Comparison of ENCODE assay signal across 24 cellular contexts in the genomic region with DNA sequence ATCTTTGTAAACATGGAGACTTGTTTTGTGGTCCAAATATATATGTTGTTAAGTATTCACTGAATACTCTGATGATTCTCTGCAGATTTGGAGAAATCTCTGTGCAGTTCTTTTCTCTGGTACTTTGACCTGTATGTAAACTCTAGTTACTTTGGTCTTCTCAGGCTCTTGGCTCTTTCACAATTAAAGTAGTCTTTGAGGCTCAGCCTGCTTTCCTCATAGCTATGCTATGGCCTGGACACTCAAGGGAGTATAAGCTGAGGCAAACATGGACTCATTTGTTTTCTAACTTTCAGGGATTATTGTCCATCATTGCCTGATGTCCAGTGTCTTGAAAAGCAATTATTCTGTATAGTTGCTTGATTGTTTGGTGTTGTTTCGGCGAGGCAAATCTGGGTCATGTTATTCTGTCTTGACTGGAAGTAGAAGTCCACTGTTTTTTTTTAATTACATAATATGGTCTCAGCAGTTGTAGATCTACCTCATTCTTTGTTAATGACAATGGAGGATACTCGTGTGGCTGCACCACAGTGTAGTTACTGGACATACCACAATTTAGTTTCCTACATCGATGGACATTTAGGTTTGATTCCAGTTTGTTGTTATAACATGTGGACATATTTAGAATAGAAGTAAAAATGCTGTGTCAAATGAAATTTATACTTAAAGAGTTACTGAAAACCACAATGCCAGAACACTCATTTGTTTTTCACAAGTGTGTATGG. TPM values are rescaled to one million over a fixed set of nuclear protein-coding genes. Genes with fewer than 3 reads are reported as not detected.
DNase-seq lines count a peak whose midpoint lies in the region; ATAC-seq, FAIRE-seq and TF ChIP-seq lines count a peak whose summit lies in the region.
"Had no signal": no experiment of that assay in that cellular context is flagged by ENCODE, and none has a peak within 500 bp of the region (broad histone marks: within the 10 kb centered on the region; RNA-seq: fewer than 3 reads in every experiment).

No MANE protein-coding gene starts in this region.

- TF ChIP-seq POLR2A in H54 (IDR thresholded peaks at IDR 0.05; ENCODE audit: low read depth, low read length), result no peak
- no peak for TF ChIP-seq POLR2A in uterus (IDR thresholded peaks at IDR 0.05)

- TF ChIP-seq CTCF in choroid plexus epithelial cell (conservative IDR thresholded peaks at IDR 0.05; ENCODE audit: low read depth, low read length), result no peak
- no peak for TF ChIP-seq CTCF in uterus (IDR thresholded peaks at IDR 0.05)

- H3K36me3 ChIP-seq in CD4-positive, CD25-positive, alpha-beta regulatory T cell (ENCODE audit: control insufficient read depth, insufficient read depth, low read length), result peaks cover 44% of the 10 kb centered on the region
- peaks cover 0 to 24% (median 0%) of the 10 kb centered on the region in 3 experiments for H3K36me3 ChIP-seq in naive thymus-derived CD4-positive, alpha-beta T cell (ENCODE audit: control insufficient read depth in 2 of 3, insufficient read depth in 3 of 3, low read length in 3 of 3)
- H3K36me3 ChIP-seq in uterus, result no peaks in the 10 kb centered on the region
- H3K36me3 ChIP-seq: ovary had no signal

- peaks cover 46 to 74% (median 57%) of the 10 kb centered on the region in 4 donors for H3K4me1 Mint-ChIP-seq in CD4-positive, CD25-positive, alpha-beta regulatory T cell
- peaks cover 32 to 74% (median 68%) of the 10 kb centered on the region in 7 donors for H3K4me1 Mint-ChIP-seq in naive thymus-derived CD4-positive, alpha-beta T cell

- H3K36me3 Mint-ChIP-seq in CD4-positive, CD25-positive, alpha-beta regulatory T cell, result peaks cover 52% of the 10 kb centered on the region
- peaks cover 21 to 69% (median 49%) of the 10 kb centered on the region in 5 donors for H3K36me3 Mint-ChIP-seq in naive thymus-derived CD4-positive, alpha-beta T cell

- peaks cover 16% of the 10 kb centered on the region for H3K4me1 ChIP-seq in CD4-positive, CD25-positive, alpha-beta regulatory T cell (ENCODE audit: control insufficient read depth, insufficient read depth, low read length, poor library complexity, severe bottlenecking)
- H3K4me1 ChIP-seq in naive thymus-derived CD4-positive, alpha-beta T cell (ENCODE audit: control insufficient read depth in 2 of 2, insufficient read depth in 2 of 2, low read length in 2 of 2), result peaks cover 3% of the 10 kb centered on the region in 2 donors
- peaks cover 0 to 7% of the 10 kb centered on the region in 2 donors for H3K4me1 ChIP-seq in uterus

- H3K4me3 ChIP-seq in CD4-positive, CD25-positive, alpha-beta regulatory T cell (ENCODE audit: low read depth, low read length), result peak overlapping the region; percentile 8
- H3K4me3 ChIP-seq in choroid plexus epithelial cell (ENCODE audit: low read depth, low read length) (no peak overlapping the region), uterus (no peak overlapping the region)
- H3K4me3 ChIP-seq in naive thymus-derived CD4-positive, alpha-beta T cell (ENCODE audit: low read length), result no peak overlapping the region
- H3K4me3 ChIP-seq: ovary, skin epidermis, vagina had no signal

- intact Hi-C loops in naive thymus-derived CD4-positive, alpha-beta T cell (cut with micrococcal nuclease), result no loop called here
- intact Hi-C loops in uterus (cut with DNase I; ENCODE audit: low total_unique reads), result no loop called here

- POLR2A ChIA-PET in naive thymus-derived CD4-positive, alpha-beta T cell (lab: Charles Lee), result no interaction called here

- peak overlapping the region in 3 of 4 donors; percentile 4 to 42 (median 9) for H3K4me3 Mint-ChIP-seq in CD4-positive, CD25-positive, alpha-beta regulatory T cell
- peak overlapping the region in 7 of 10 donors; percentile 12 to 61 (median 36) for H3K4me3 Mint-ChIP-seq in naive thymus-derived CD4-positive, alpha-beta T cell
- H3K4me3 Mint-ChIP-seq: activated CD8-positive, alpha-beta T cell treated with anti-CD3 and anti-CD28 coated beads, Interleukin-2, amount 10 ng/mL, durations not matched to agents 7 days and 5 days; endodermal cell; T-helper 1 cell treated with Interleukin-12 subunit alpha and Interleukin-12 subunit beta and Interleukin-4 antibody, amounts not matched to agents 30 μg/mL and 1 μg/mL, for 36 hours had no signal

- H3K9me3 Mint-ChIP-seq in CD4-positive, CD25-positive, alpha-beta regulatory T cell, result peaks cover 0 to 5% (median 0%) of the 10 kb centered on the region in 7 donors
- H3K9me3 Mint-ChIP-seq in naive thymus-derived CD4-positive, alpha-beta T cell, result peaks cover 0 to 7% (median 0%) of the 10 kb centered on the region in 11 donors
- H3K9me3 Mint-ChIP-seq: endodermal cell had no signal

- no peak overlapping the region for H3K27ac Mint-ChIP-seq in CD4-positive, CD25-positive, alpha-beta regulatory T cell
- H3K27ac Mint-ChIP-seq in naive thymus-derived CD4-positive, alpha-beta T cell, result peak overlapping the region in 1 of 9 donors; percentile 19
- H3K27ac Mint-ChIP-seq: activated CD8-positive, alpha-beta T cell treated with anti-CD3 and anti-CD28 coated beads, Interleukin-2, amount 10 ng/mL, durations not matched to agents 7 days and 5 days; endodermal cell; T-helper 1 cell treated with Interleukin-12 subunit alpha and Interleukin-12 subunit beta and Interleukin-4 antibody, amounts not matched to agents 30 μg/mL and 1 μg/mL, for 36 hours had no signal

- no peak for DNase-seq in CD4-positive, CD25-positive, alpha-beta regulatory T cell
- no peak for DNase-seq in H54 (ENCODE audit: insufficient read length, low spot score)
- DNase-seq in choroid plexus epithelial cell (ENCODE audit: low read depth), result peak; percentile 74
- no peak for DNase-seq in naive thymus-derived CD4-positive, alpha-beta T cell
- DNase-seq in Ammon's horn (ENCODE audit: low spot score), result no peak
- no peak for DNase-seq in NK-92 treated with Interleukin-12 subunit alpha and Interleukin-12 subunit beta, amount 100 ng/mL, for 24 hours (lab: John Stamatoyannopoulos, UW)
- DNase-seq in uterus, result no peak
- no peak for DNase-seq in GM03348 (ENCODE audit: low spot score)
- DNase-seq: activated CD8-positive, alpha-beta T cell treated with anti-CD3 and anti-CD28 coated beads, Interleukin-2, amount 10 ng/mL, durations not matched to agents 7 days and 5 days; activated T-cell treated with anti-CD3 and anti-CD28 coated beads, Interleukin-2, amount 50 U/mL, for 48 hours; caudate nucleus; endodermal cell; left colon; NCI-H1048; NCI-H2081; ovary; RPMI8226; stimulated activated CD4-positive, alpha-beta T cell treated with anti-CD3 and anti-CD28 coated beads, Interleukin-4, amount 100 ng/mL, for 24 hours had no signal

- H3K27me3 ChIP-seq in CD4-positive, CD25-positive, alpha-beta regulatory T cell (ENCODE audit: control insufficient read depth, insufficient read depth, low read length), result no peaks in the 10 kb centered on the region
- H3K27me3 ChIP-seq in naive thymus-derived CD4-positive, alpha-beta T cell (ENCODE audit: control insufficient read depth in 2 of 2, insufficient read depth in 2 of 2, low read length in 2 of 2), result no peaks in the 10 kb centered on the region
- no peaks in the 10 kb centered on the region for H3K27me3 ChIP-seq in uterus
- H3K27me3 ChIP-seq: ovary, vagina had no signal

- H3K27ac ChIP-seq in CD4-positive, CD25-positive, alpha-beta regulatory T cell (ENCODE audit: insufficient read depth, low read length, poor library complexity, severe bottlenecking), result no peak overlapping the region
- H3K27ac ChIP-seq in naive thymus-derived CD4-positive, alpha-beta T cell (ENCODE audit: low read depth, low read length), result no peak overlapping the region
- H3K27ac ChIP-seq in uterus, result no peak overlapping the region
- H3K27ac ChIP-seq: ovary, skin epidermis, vagina, VCaP had no signal

- no peak for ATAC-seq in CD4-positive, CD25-positive, alpha-beta regulatory T cell (ENCODE audit: low read depth in 2 of 2)
- no peak for ATAC-seq in naive thymus-derived CD4-positive, alpha-beta T cell
- ATAC-seq: activated CD8-positive, alpha-beta T cell treated with anti-CD3 and anti-CD28 coated beads, Interleukin-2, amount 10 ng/mL, durations not matched to agents 7 days and 5 days; HCT116; left colon had no signal

- peak; percentile 33 for FAIRE-seq in H54 (lab: Jason Lieb, UNC)
- FAIRE-seq: GM19239 had no signal

- H3K27me3 Mint-ChIP-seq in CD4-positive, CD25-positive, alpha-beta regulatory T cell, result no peaks in the 10 kb centered on the region
- no peaks in the 10 kb centered on the region for H3K27me3 Mint-ChIP-seq in naive thymus-derived CD4-positive, alpha-beta T cell

- peaks cover 0 to 6% of the 10 kb centered on the region in 2 experiments for H3K9me3 ChIP-seq in CD4-positive, CD25-positive, alpha-beta regulatory T cell (ENCODE audit: control insufficient read depth in 2 of 2, low read length in 2 of 2)
- H3K9me3 ChIP-seq in naive thymus-derived CD4-positive, alpha-beta T cell (ENCODE audit: control insufficient read depth in 2 of 3, low read length in 3 of 3), result no peaks in the 10 kb centered on the region
- no peaks in the 10 kb centered on the region for H3K9me3 ChIP-seq in uterus
- H3K9me3 ChIP-seq: ovary, vagina had no signal

- CTCF ChIA-PET in naive thymus-derived CD4-positive, alpha-beta T cell (lab: Charles Lee), result no interaction called here

RNA-seq across cellular contexts. Expression of a gene that starts 9.2 kb away (rescaled TPM):
- 31.9 TPM for total RNA-seq in CD4-positive, CD25-positive, alpha-beta regulatory T cell
- polyA plus RNA-seq in CD4-positive, CD25-positive, alpha-beta regulatory T cell, result 1 to 10 TPM; 1.4 to 3.6 (median 2.8) TPM
- total RNA-seq in naive thymus-derived CD4-positive, alpha-beta T cell, result 10 to 100 TPM; 14.9 to 32.6 (median 25.6) TPM
- polyA plus RNA-seq in naive thymus-derived CD4-positive, alpha-beta T cell, result 1 to 10 TPM; 2.8 to 3.8 TPM
- total RNA-seq in uterus, result 100 to 1,000 TPM in 1 of 4 donors, 10 to 100 TPM in 3; 32.3 to 189 (median 57.5) TPM
